25 cellular contexts compared by ENCODE assay signal in genomic region chr1:46317323-46317722, GRCh38.
"Had no signal": no experiment of that assay in that cellular context is flagged by ENCODE, and none has a peak within 500 bp of the region (broad histone marks: within the 10 kb centered on the region; RNA-seq: fewer than 3 reads in every experiment).

No MANE protein-coding gene starts in this region.

- H3K4me2 ChIP-seq: smooth muscle cell had no signal

- H3K4me3 ChIP-seq: dorsolateral prefrontal cortex, gastrocnemius medialis, lower lobe of right lung, mucosa of descending colon, smooth muscle cell, testis, tibial artery had no signal

- ATAC-seq: esophagus mucosa; gastrocnemius medialis; left ventricle myocardium superior; lower lobe of right lung; mucosa of descending colon; natural killer cell treated with Interleukin-12 subunit alpha and Interleukin-12 subunit beta and Interleukin-15 and Interleukin-18, amount 100 ng/mL, for 72 hours; sciatic nerve; stimulated activated naive CD8-positive, alpha-beta T cell treated with anti-CD3 and anti-CD28 coated beads, Interleukin-15, Interleukin-2, amounts not matched to agents 100 U/mL and 50 U/mL, for 24 hours had no signal

- H3K9me3 ChIP-seq: gastrocnemius medialis, lower lobe of right lung, mucosa of descending colon, neutrophil, testis, tibial artery had no signal

- H3K4me1 ChIP-seq: gastrocnemius medialis, lower lobe of right lung, parathyroid adenoma, testis had no signal

- H2AFZ ChIP-seq: parathyroid adenoma had no signal

- DNase-seq: cortex of kidney; dorsolateral prefrontal cortex; effector CD4-positive, alpha-beta T cell; foreskin fibroblast; gastrocnemius medialis; left ventricle myocardium superior; lower lobe of right lung; mucosa of descending colon; naive B cell; stimulated activated CD4-positive, alpha-beta T cell treated with anti-CD3 and anti-CD28 coated beads, Interleukin-12 subunit alpha, Interleukin-12 subunit beta, amount 100 ng/mL, for 4 hours; stimulated activated CD4-positive, alpha-beta T cell treated with anti-CD3 and anti-CD28 coated beads, Interleukin-1b, Interleukin-23, amount 100 ng/mL, for 48 hours; stimulated activated CD4-positive, alpha-beta T cell treated with anti-CD3 and anti-CD28 coated beads, Interleukin-4, amount 100 ng/mL, for 1 hour; stimulated activated CD8-positive, alpha-beta memory T cell treated with anti-CD3 and anti-CD28 coated beads, Interleukin-4, amount 100 ng/mL, for 48 hours; stimulated activated naive CD8-positive, alpha-beta T cell treated with anti-CD3 and anti-CD28 coated beads, Interleukin-15, Interleukin-2, amounts not matched to agents 100 U/mL and 50 U/mL, for 24 hours; substantia nigra; testis; tibial artery had no signal

- H3K27me3 ChIP-seq: dorsolateral prefrontal cortex, gastrocnemius medialis, neutrophil, testis, tibial artery had no signal

- H3K9ac ChIP-seq: parathyroid adenoma had no signal

- H3K79me2 ChIP-seq: parathyroid adenoma had no signal

- H3K27ac ChIP-seq: dorsolateral prefrontal cortex, epithelial cell of prostate, gastrocnemius medialis, lower lobe of right lung, neutrophil, parathyroid adenoma, testis, tibial artery had no signal

- FAIRE-seq: keratinocyte had no signal
